Comparison of ENCODE assay signal across 1 cellular context in genomic region chr19:49786432-49786831, GRCh38.
TF ChIP-seq lines count a peak whose summit lies in the region.

No MANE protein-coding gene starts in this region.

TF ChIP-seq in K562, 482 proteins besides CTCF, POLR2A, EP300 and RAD21:
- no peak for TF ChIP-seq E2F5 (CRISPR knock-in tag; IDR thresholded peaks at IDR 0.05)
- no peak for TF ChIP-seq RERE (CRISPR knock-in tag; IDR thresholded peaks at IDR 0.05; ENCODE audit: borderline replicate concordance)
- peak; percentile 42; the same call in 1 of the 2 replicates for TF ChIP-seq EGR1 (conservative IDR thresholded peaks at IDR 0.05)
- no peak for TF ChIP-seq FOXJ2 (tag; IDR thresholded peaks at IDR 0.05)
